ENCODE assay signal across 34 cellular contexts in genomic region chrX:154535892-154536291, GRCh38. TPM values are rescaled to one million over a fixed set of nuclear protein-coding genes. Genes with fewer than 3 reads are reported as not detected.
"Had no signal": no experiment of that assay in that cellular context is flagged by ENCODE, and none has a peak within 500 bp of the region (broad histone marks: within the 10 kb centered on the region; RNA-seq: fewer than 3 reads in every experiment).

No MANE protein-coding gene starts in this region.

- H3K27me3 ChIP-seq: adrenal gland, body of pancreas, esophagus squamous epithelium, gastroesophageal sphincter had no signal

- H3K27ac ChIP-seq: adrenal gland, body of pancreas, esophagus squamous epithelium, gastroesophageal sphincter had no signal

- H3K9me3 ChIP-seq: adrenal gland, body of pancreas, esophagus squamous epithelium, gastroesophageal sphincter had no signal

- FAIRE-seq: colon had no signal

- ATAC-seq: body of pancreas; effector memory CD8-positive, alpha-beta T cell; gastroesophageal sphincter had no signal

- DNase-seq: activated CD4-positive, alpha-beta memory T cell treated with anti-CD3 and anti-CD28 coated beads, Interleukin-2, amount 10 ng/mL, durations not matched to agents 7 days and 5 days; activated CD4-positive, alpha-beta T cell treated with anti-CD3 and anti-CD28 coated beads for 1 hour; activated CD4-positive, alpha-beta T cell treated with anti-CD3 and anti-CD28 coated beads for 4 hours; activated CD4-positive, alpha-beta T cell treated with anti-CD3 and anti-CD28 coated beads, Interleukin-2, amount 10 ng/mL, durations not matched to agents 7 days and 5 days; activated CD4-positive, alpha-beta T cell treated with anti-CD3 and anti-CD28 coated beads, Interleukin-2, amount 50 U/mL, for 4 hours; activated CD8-positive, alpha-beta memory T cell treated with anti-CD3 and anti-CD28 coated beads, Interleukin-2, amount 50 U/mL, for 48 hours; activated gamma-delta T cell; activated naive CD4-positive, alpha-beta T cell; activated naive CD4-positive, alpha-beta T cell treated with anti-CD3 and anti-CD28 coated beads, Interleukin-2, amount 10 ng/mL, durations not matched to agents 7 days and 5 days; activated T-cell treated with anti-CD3 and anti-CD28 coated beads for 4 hours; activated T-cell treated with anti-CD3 and anti-CD28 coated beads, Interleukin-2, amount 50 U/mL, for 24 hours; activated T-cell treated with anti-CD3 and anti-CD28 coated beads, Interleukin-2, amount 50 U/mL, for 72 hours; adrenal gland; amygdala; aorta; body of pancreas; caudate nucleus; cortex of kidney; dermis blood vessel endothelial cell; effector CD4-positive, alpha-beta T cell; effector memory CD8-positive, alpha-beta T cell; erythroblast; esophagus squamous epithelium; foreskin melanocyte; T-helper 2 cell had no signal

- H3K4me3 ChIP-seq: adrenal gland, body of pancreas, esophagus squamous epithelium, gastroesophageal sphincter had no signal

RNA-seq across cellular contexts. Expression of gene CTAG1A, which starts 49.0 kb away (rescaled TPM):
- total RNA-seq: activated CD4-positive, alpha-beta memory T cell treated with anti-CD3 and anti-CD28 coated beads, Interleukin-2, amount 10 ng/mL, durations not matched to agents 7 days and 5 days; activated CD4-positive, alpha-beta T cell treated with anti-CD3 and anti-CD28 coated beads, Interleukin-2, amount 10 ng/mL, durations not matched to agents 7 days and 5 days; activated naive CD4-positive, alpha-beta T cell treated with anti-CD3 and anti-CD28 coated beads, Interleukin-2, amount 50 U/mL, for 72 hours; activated T-cell treated with anti-CD3 and anti-CD28 coated beads, Interleukin-2, amount 50 U/mL, for 72 hours; adrenal gland; aorta; body of pancreas; chondrocyte; dermis blood vessel endothelial cell; esophagus squamous epithelium; fibroblast of lung; fibroblast of villous mesenchyme; gastroesophageal sphincter; glomerular endothelial cell; T-helper 1 cell treated with Interleukin-12 subunit alpha and Interleukin-12 subunit beta and Interleukin-4 antibody, amounts not matched to agents 30 ng/mL and 1 ng/mL, for 36 hours; WTC11 had no signal
- polyA plus RNA-seq: aorta, fibroblast of lung had no signal
